23 cellular contexts compared by ENCODE assay signal in the genomic region with DNA sequence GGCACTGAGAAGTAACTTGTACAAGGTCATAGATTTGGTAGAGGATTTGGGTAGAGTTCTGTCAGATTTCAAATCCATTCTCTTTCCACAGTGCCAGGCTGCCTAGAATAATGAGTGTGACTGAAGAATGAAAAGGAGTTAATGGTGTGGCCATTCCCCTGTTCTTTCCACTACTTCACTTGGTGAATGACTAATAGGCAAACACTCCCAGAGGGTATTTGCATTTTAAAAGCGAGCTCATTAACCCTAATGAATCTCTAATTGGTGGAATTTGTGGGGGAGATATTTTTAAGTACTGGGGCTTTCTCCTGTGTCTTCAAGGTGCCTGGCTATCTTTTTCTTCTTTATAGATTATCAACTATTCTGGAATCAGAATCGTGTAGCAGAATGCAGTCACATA.
"Had no signal": no experiment of that assay in that cellular context is flagged by ENCODE, and none has a peak within 500 bp of the region (broad histone marks: within the 10 kb centered on the region; RNA-seq: fewer than 3 reads in every experiment).

No MANE protein-coding gene starts in this region.

- H3K9me3 Mint-ChIP-seq: activated naive CD8-positive, alpha-beta T cell treated with anti-CD3 and anti-CD28 coated beads, Interleukin-2, amount 50 U/mL, for 24 hours; T-cell had no signal

- H3K4me1 ChIP-seq: pancreas had no signal

- H3K36me3 ChIP-seq: gastrocnemius medialis, pancreas, sigmoid colon had no signal

- H3K27me3 Mint-ChIP-seq: activated naive CD4-positive, alpha-beta T cell treated with anti-CD3 and anti-CD28 coated beads, Interleukin-2, amount 10 ng/mL, durations not matched to agents 7 days and 5 days; activated naive CD8-positive, alpha-beta T cell treated with anti-CD3 and anti-CD28 coated beads, Interleukin-2, amount 50 U/mL, for 24 hours; natural killer cell treated with Interleukin-12 subunit alpha and Interleukin-12 subunit beta and Interleukin-15 and Interleukin-18, amount 100 ng/mL, for 72 hours; T-cell had no signal

- H3K27me3 ChIP-seq: gastrocnemius medialis, neutrophil, pancreas, sigmoid colon, spleen, tibial nerve had no signal

- DNase-seq: activated CD4-positive, alpha-beta T cell treated with anti-CD3 and anti-CD28 coated beads, Interleukin-2, amount 50 U/mL, for 1 hour; activated CD4-positive, CD25-positive, alpha-beta regulatory T cell; activated CD8-positive, alpha-beta memory T cell treated with anti-CD3 and anti-CD28 coated beads, Interleukin-2, amount 50 U/mL, for 4 hours; activated effector memory CD4-positive, alpha-beta T cell treated with Interleukin-2 at 50 U/mL for 16 hours; activated naive CD4-positive, alpha-beta T cell treated with anti-CD3 and anti-CD28 coated beads, Interleukin-2, amount 10 ng/mL, durations not matched to agents 7 days and 5 days; activated naive CD8-positive, alpha-beta T cell treated with anti-CD3 and anti-CD28 coated beads, Interleukin-2, amount 50 U/mL, for 24 hours; activated T-cell treated with anti-CD3 and anti-CD28 coated beads, Interleukin-2, amount 50 U/mL, for 48 hours; aorta; cerebellar nuclear complex; cortex of kidney; gastrocnemius medialis; head of caudate nucleus; pancreas; sigmoid colon; spleen; stimulated activated CD8-positive, alpha-beta memory T cell treated with anti-CD3 and anti-CD28 coated beads, Interleukin-4, amount 100 ng/mL, for 48 hours; stimulated activated naive CD4-positive, alpha-beta T cell; T-cell had no signal

- H3K27ac Mint-ChIP-seq: activated naive CD4-positive, alpha-beta T cell treated with anti-CD3 and anti-CD28 coated beads, Interleukin-2, amount 10 ng/mL, durations not matched to agents 7 days and 5 days; activated naive CD8-positive, alpha-beta T cell treated with anti-CD3 and anti-CD28 coated beads, Interleukin-2, amount 50 U/mL, for 24 hours; mesothelial cell of epicardium; natural killer cell treated with Interleukin-12 subunit alpha and Interleukin-12 subunit beta and Interleukin-15 and Interleukin-18, amount 100 ng/mL, for 72 hours; T-cell had no signal

- ATAC-seq: activated naive CD8-positive, alpha-beta T cell treated with anti-CD3 and anti-CD28 coated beads, Interleukin-2, amount 50 U/mL, for 24 hours; gastrocnemius medialis; natural killer cell treated with Interleukin-12 subunit alpha and Interleukin-12 subunit beta and Interleukin-15 and Interleukin-18, amount 100 ng/mL, for 72 hours; pancreas; T-cell had no signal

- H3K4me3 ChIP-seq: gastrocnemius medialis, lung, pancreas, sigmoid colon, spleen, tibial nerve had no signal

- H3K27ac ChIP-seq: gastrocnemius medialis, neutrophil, pancreas, spleen, tibial nerve had no signal

- H3K4me3 Mint-ChIP-seq: activated naive CD4-positive, alpha-beta T cell treated with anti-CD3 and anti-CD28 coated beads, Interleukin-2, amount 10 ng/mL, durations not matched to agents 7 days and 5 days; activated naive CD8-positive, alpha-beta T cell treated with anti-CD3 and anti-CD28 coated beads, Interleukin-2, amount 50 U/mL, for 24 hours; mesothelial cell of epicardium; natural killer cell treated with Interleukin-12 subunit alpha and Interleukin-12 subunit beta and Interleukin-15 and Interleukin-18, amount 100 ng/mL, for 72 hours; T-cell had no signal
